In genomic region chr3:189983612-189984011, GRCh38 we compare ENCODE assay signal across 23 cellular contexts.
DNase-seq lines count a peak whose midpoint lies in the region; ATAC-seq and TF ChIP-seq lines count a peak whose summit lies in the region.
"Had no signal": no experiment of that assay in that cellular context is flagged by ENCODE, and none has a peak within 500 bp of the region (broad histone marks: within the 10 kb centered on the region; RNA-seq: fewer than 3 reads in every experiment).

No MANE protein-coding gene starts in this region.

- H3K9ac ChIP-seq in iPS-18a (ENCODE audit: low read length) (no peak overlapping the region), smooth muscle cell (ENCODE audit: low read depth) (no peak overlapping the region)
- H3K9ac ChIP-seq: BLaER1 treated with 17β-estradiol and CSF1 and Interleukin-3, amounts not matched to agents 10 nM and 100 nM had no signal

- POLR2A ChIA-PET in WTC11 (lab: Charles Lee) = no interaction called here

- TF ChIP-seq CTCF in WTC11 (IDR thresholded peaks at IDR 0.05) (no peak), smooth muscle cell (IDR thresholded peaks at IDR 0.05; ENCODE audit: borderline replicate concordance, insufficient read depth, poor library complexity, severe bottlenecking) (no peak), tibial artery (IDR thresholded peaks at IDR 0.05) (no peak), chondrocyte (IDR thresholded peaks at IDR 0.05) (no peak)

- DNase-seq in H7 (peak; percentile 35), WTC11 (ENCODE audit: low spot score) (no peak), smooth muscle cell (lab: John Stamatoyannopoulos, UW; ENCODE audit: unreplicated experiment) (no peak), tibial artery (no peak), chondrocyte (ENCODE audit: low spot score) (no peak)
- DNase-seq: 8988T; ACHN; AML-193; BE2C; CD4-positive, alpha-beta T cell; CD8-positive, alpha-beta memory T cell; DMS 273 treated with DMSO at 0.1 percent for 48 hours; DMS79; EL; GDM1; HFFc6 had no signal

- no peaks in the 10 kb centered on the region for H3F3A ChIP-seq in smooth muscle cell (ENCODE audit: low read depth)

- H3K79me2 ChIP-seq in smooth muscle cell (ENCODE audit: low read depth) = no peaks in the 10 kb centered on the region

- peak; percentile 44; the same call in 1 of the 2 replicates for ATAC-seq in WTC11
- no peak for ATAC-seq in GM18909 (IDR thresholded peaks at IDR 0.05; ENCODE audit: poor library complexity, unreplicated experiment)
- ATAC-seq: A549, GM12878 had no signal

- CTCF ChIA-PET in WTC11 (lab: Charles Lee) = interaction anchor here (0.7 to 1.7 kb wide), 6 partner anchors 16 to 339 kb away, joined by 3 to 7 read pairs (median 4); partner anchors contain the start of gene CLDN1

- H3K9me3 ChIP-seq in iPS-18a (ENCODE audit: control insufficient read depth, low read depth, low read length) (no peaks in the 10 kb centered on the region), smooth muscle cell (replicated peaks; ENCODE audit: low read depth) (no peaks in the 10 kb centered on the region), tibial artery (no peaks in the 10 kb centered on the region)
- H3K9me3 ChIP-seq: A549; BE2C; BLaER1 treated with 17β-estradiol and CSF1 and Interleukin-3, amounts not matched to agents 10 nM and 100 nM; HAP-1 had no signal

- H3K4me3 ChIP-seq in H7 (ENCODE audit: insufficient read depth, low read depth, low read length) (no peak overlapping the region), iPS-18a (ENCODE audit: low read length) (peak overlapping the region; percentile 6), smooth muscle cell (no peak overlapping the region), tibial artery (no peak overlapping the region)
- H3K4me3 ChIP-seq: A549; BLaER1 treated with 17β-estradiol and CSF1 and Interleukin-3, amounts not matched to agents 10 nM and 100 nM; GM12878; HAP-1 had no signal

- H3K27ac ChIP-seq in iPS-18a (ENCODE audit: low read length) = no peak overlapping the region
- no peak overlapping the region for H3K27ac ChIP-seq in smooth muscle cell (ENCODE audit: low read depth)
- no peak overlapping the region for H3K27ac ChIP-seq in tibial artery
- H3K27ac ChIP-seq: A549; BLaER1 treated with 17β-estradiol and CSF1 and Interleukin-3, amounts not matched to agents 10 nM and 100 nM had no signal

- H3K27me3 Mint-ChIP-seq in WTC11 (ENCODE audit: low read depth) (no peaks in the 10 kb centered on the region), chondrocyte (ENCODE audit: low read depth) (no peaks in the 10 kb centered on the region)

- H3K4me3 Mint-ChIP-seq in WTC11 (peak overlapping the region; percentile 39), chondrocyte (ENCODE audit: unreplicated experiment) (no peak overlapping the region)
- H3K4me3 Mint-ChIP-seq: CD14-positive monocyte; CD4-positive, alpha-beta T cell; CD8-positive, alpha-beta memory T cell; HFFc6 had no signal

- H3K4me2 ChIP-seq in smooth muscle cell = no peak overlapping the region
- H3K4me2 ChIP-seq: A549; BLaER1 treated with 17β-estradiol and CSF1 and Interleukin-3, amounts not matched to agents 10 nM and 100 nM had no signal

- H3K36me3 Mint-ChIP-seq in WTC11 (peaks cover 22% of the 10 kb centered on the region), chondrocyte (ENCODE audit: low read depth) (peaks cover 3% of the 10 kb centered on the region)
- H3K36me3 Mint-ChIP-seq: CD14-positive monocyte; CD8-positive, alpha-beta memory T cell had no signal

- H4K20me1 ChIP-seq in smooth muscle cell (ENCODE audit: low read depth) = no peaks in the 10 kb centered on the region
- H4K20me1 ChIP-seq: BLaER1 treated with 17β-estradiol and CSF1 and Interleukin-3, amounts not matched to agents 10 nM and 100 nM had no signal

- intact Hi-C loops in tibial artery (cut with DNase I; ENCODE audit: low total_unique reads) = no loop called here

- H3K27me3 ChIP-seq in H7 (ENCODE audit: control insufficient read depth, insufficient read depth, low read length) (no peaks in the 10 kb centered on the region), iPS-18a (ENCODE audit: control insufficient read depth, insufficient read depth, low read length) (no peaks in the 10 kb centered on the region), smooth muscle cell (ENCODE audit: low read depth) (no peaks in the 10 kb centered on the region), tibial artery (no peaks in the 10 kb centered on the region)
- H3K27me3 ChIP-seq: BE2C; BLaER1 treated with 17β-estradiol and CSF1 and Interleukin-3, amounts not matched to agents 10 nM and 100 nM had no signal

- H3K36me3 ChIP-seq in H7 (replicated peaks; ENCODE audit: control insufficient read depth, insufficient read depth, low read length) = no peaks in the 10 kb centered on the region
- H3K36me3 ChIP-seq in iPS-18a (ENCODE audit: control insufficient read depth, low read depth, low read length) = no peaks in the 10 kb centered on the region
- H3K36me3 ChIP-seq in smooth muscle cell (ENCODE audit: low read depth) = no peaks in the 10 kb centered on the region
- H3K36me3 ChIP-seq in tibial artery = no peaks in the 10 kb centered on the region
- H3K36me3 ChIP-seq: BE2C; BLaER1 treated with 17β-estradiol and CSF1 and Interleukin-3, amounts not matched to agents 10 nM and 100 nM; HAP-1 had no signal

- H3K4me1 ChIP-seq in iPS-18a (ENCODE audit: control insufficient read depth, low read depth, low read length) (peaks cover 26% of the 10 kb centered on the region), smooth muscle cell (ENCODE audit: low read depth) (no peaks in the 10 kb centered on the region), tibial artery (peaks cover 0 to 15% (median 12%) of the 10 kb centered on the region in 4 donors)
- H3K4me1 ChIP-seq: BE2C; BLaER1 treated with 17β-estradiol and CSF1 and Interleukin-3, amounts not matched to agents 10 nM and 100 nM; HAP-1 had no signal

- no peak overlapping the region for H2AFZ ChIP-seq in smooth muscle cell (ENCODE audit: low read depth)

- H3K27ac Mint-ChIP-seq in WTC11 (peak overlapping the region; percentile 92), chondrocyte (ENCODE audit: unreplicated experiment) (no peak overlapping the region)
- H3K27ac Mint-ChIP-seq: CD14-positive monocyte; CD4-positive, alpha-beta T cell; HFFc6 had no signal

- WGBS in smooth muscle cell (ENCODE audit: low lambda C conversion rate) = 86% methylated on average over 3 of the region's 3 CpGs

- H3K4me1 Mint-ChIP-seq in WTC11 (peaks cover 40% of the 10 kb centered on the region), chondrocyte (ENCODE audit: low read depth) (peaks cover 17% of the 10 kb centered on the region)
- H3K4me1 Mint-ChIP-seq: CD14-positive monocyte; CD8-positive, alpha-beta memory T cell had no signal

- no peaks in the 10 kb centered on the region for H3K9me3 Mint-ChIP-seq in WTC11
- no peaks in the 10 kb centered on the region for H3K9me3 Mint-ChIP-seq in chondrocyte (ENCODE audit: low read depth)
- H3K9me3 Mint-ChIP-seq: CD4-positive, alpha-beta T cell; CD8-positive, alpha-beta memory T cell; HFFc6 had no signal

TF ChIP-seq in WTC11, 78 proteins besides CTCF, POLR2A, EP300 and RAD21 (continues in another document):
- TF ChIP-seq STAT6 (CRISPR knock-in tag; conservative IDR thresholded peaks at IDR 0.05; ENCODE audit: low read depth) = no peak
- TF ChIP-seq MAX (CRISPR knock-in tag; IDR thresholded peaks at IDR 0.05) = no peak
- TF ChIP-seq E2F5 (CRISPR knock-in tag; IDR thresholded peaks at IDR 0.05) = no peak
- no peak for TF ChIP-seq SMAD3 (CRISPR knock-in tag; IDR thresholded peaks at IDR 0.05; ENCODE audit: borderline replicate concordance)
- TF ChIP-seq ERG (CRISPR knock-in tag; IDR thresholded peaks at IDR 0.05) = no peak
